1 cellular context compared by ENCODE assay signal in the genomic region with DNA sequence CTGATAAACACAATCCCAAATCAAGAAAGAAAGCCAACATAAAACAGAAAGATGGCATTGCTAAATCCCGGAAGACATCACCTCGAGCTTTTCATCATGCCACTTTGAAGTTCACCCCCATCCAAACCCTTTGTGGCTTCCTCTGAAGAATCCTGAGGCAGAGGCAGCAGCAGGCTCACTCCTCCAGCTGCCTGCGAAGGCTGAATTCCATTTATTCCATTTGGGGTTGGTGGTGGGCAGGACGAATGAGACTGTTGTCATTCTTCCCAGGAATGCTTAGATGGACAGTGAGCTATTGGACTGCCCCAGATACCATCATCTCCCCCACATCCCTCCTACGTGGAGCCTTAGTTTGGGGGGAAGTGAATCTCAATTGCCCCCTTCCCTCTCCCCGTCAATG.
TF ChIP-seq lines count a peak whose summit lies in the region.

No MANE protein-coding gene starts in this region.

TF ChIP-seq in GM23338, 12 proteins besides CTCF, POLR2A, EP300 and RAD21:
- no peak for TF ChIP-seq NANOG (IDR thresholded peaks at IDR 0.05; ENCODE audit: borderline replicate concordance)
- no peak for TF ChIP-seq STAT1 (IDR thresholded peaks at IDR 0.05; ENCODE audit: unreplicated experiment)
- TF ChIP-seq ZNF114 (CRISPR knock-in tag; IDR thresholded peaks at IDR 0.05) = no peak
- TF ChIP-seq, protein P1, sequence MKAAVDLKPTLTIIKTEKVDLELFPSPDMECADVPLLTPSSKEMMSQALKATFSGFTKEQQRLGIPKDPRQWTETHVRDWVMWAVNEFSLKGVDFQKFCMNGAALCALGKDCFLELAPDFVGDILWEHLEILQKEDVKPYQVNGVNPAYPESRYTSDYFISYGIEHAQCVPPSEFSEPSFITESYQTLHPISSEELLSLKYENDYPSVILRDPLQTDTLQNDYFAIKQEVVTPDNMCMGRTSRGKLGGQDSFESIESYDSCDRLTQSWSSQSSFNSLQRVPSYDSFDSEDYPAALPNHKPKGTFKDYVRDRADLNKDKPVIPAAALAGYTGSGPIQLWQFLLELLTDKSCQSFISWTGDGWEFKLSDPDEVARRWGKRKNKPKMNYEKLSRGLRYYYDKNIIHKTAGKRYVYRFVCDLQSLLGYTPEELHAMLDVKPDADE (IDR thresholded peaks at IDR 0.05) = no peak
- TF ChIP-seq CREB1 (CRISPR knock-in tag; IDR thresholded peaks at IDR 0.05; ENCODE audit: low read depth) = no peak
- TF ChIP-seq, protein P2, sequence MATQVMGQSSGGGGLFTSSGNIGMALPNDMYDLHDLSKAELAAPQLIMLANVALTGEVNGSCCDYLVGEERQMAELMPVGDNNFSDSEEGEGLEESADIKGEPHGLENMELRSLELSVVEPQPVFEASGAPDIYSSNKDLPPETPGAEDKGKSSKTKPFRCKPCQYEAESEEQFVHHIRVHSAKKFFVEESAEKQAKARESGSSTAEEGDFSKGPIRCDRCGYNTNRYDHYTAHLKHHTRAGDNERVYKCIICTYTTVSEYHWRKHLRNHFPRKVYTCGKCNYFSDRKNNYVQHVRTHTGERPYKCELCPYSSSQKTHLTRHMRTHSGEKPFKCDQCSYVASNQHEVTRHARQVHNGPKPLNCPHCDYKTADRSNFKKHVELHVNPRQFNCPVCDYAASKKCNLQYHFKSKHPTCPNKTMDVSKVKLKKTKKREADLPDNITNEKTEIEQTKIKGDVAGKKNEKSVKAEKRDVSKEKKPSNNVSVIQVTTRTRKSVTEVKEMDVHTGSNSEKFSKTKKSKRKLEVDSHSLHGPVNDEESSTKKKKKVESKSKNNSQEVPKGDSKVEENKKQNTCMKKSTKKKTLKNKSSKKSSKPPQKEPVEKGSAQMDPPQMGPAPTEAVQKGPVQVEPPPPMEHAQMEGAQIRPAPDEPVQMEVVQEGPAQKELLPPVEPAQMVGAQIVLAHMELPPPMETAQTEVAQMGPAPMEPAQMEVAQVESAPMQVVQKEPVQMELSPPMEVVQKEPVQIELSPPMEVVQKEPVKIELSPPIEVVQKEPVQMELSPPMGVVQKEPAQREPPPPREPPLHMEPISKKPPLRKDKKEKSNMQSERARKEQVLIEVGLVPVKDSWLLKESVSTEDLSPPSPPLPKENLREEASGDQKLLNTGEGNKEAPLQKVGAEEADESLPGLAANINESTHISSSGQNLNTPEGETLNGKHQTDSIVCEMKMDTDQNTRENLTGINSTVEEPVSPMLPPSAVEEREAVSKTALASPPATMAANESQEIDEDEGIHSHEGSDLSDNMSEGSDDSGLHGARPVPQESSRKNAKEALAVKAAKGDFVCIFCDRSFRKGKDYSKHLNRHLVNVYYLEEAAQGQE (IDR thresholded peaks at IDR 0.05; ENCODE audit: unreplicated experiment) = no peak
- TF ChIP-seq POLR2AphosphoS5 (IDR thresholded peaks at IDR 0.05; ENCODE audit: low read depth) = no peak
- TF ChIP-seq ZNF331 (CRISPR knock-in tag; IDR thresholded peaks at IDR 0.05; ENCODE audit: low read depth) = no peak
- no peak for TF ChIP-seq EZH2phosphoT487 (IDR thresholded peaks at IDR 0.05; ENCODE audit: unreplicated experiment)
- TF ChIP-seq, protein P3, sequence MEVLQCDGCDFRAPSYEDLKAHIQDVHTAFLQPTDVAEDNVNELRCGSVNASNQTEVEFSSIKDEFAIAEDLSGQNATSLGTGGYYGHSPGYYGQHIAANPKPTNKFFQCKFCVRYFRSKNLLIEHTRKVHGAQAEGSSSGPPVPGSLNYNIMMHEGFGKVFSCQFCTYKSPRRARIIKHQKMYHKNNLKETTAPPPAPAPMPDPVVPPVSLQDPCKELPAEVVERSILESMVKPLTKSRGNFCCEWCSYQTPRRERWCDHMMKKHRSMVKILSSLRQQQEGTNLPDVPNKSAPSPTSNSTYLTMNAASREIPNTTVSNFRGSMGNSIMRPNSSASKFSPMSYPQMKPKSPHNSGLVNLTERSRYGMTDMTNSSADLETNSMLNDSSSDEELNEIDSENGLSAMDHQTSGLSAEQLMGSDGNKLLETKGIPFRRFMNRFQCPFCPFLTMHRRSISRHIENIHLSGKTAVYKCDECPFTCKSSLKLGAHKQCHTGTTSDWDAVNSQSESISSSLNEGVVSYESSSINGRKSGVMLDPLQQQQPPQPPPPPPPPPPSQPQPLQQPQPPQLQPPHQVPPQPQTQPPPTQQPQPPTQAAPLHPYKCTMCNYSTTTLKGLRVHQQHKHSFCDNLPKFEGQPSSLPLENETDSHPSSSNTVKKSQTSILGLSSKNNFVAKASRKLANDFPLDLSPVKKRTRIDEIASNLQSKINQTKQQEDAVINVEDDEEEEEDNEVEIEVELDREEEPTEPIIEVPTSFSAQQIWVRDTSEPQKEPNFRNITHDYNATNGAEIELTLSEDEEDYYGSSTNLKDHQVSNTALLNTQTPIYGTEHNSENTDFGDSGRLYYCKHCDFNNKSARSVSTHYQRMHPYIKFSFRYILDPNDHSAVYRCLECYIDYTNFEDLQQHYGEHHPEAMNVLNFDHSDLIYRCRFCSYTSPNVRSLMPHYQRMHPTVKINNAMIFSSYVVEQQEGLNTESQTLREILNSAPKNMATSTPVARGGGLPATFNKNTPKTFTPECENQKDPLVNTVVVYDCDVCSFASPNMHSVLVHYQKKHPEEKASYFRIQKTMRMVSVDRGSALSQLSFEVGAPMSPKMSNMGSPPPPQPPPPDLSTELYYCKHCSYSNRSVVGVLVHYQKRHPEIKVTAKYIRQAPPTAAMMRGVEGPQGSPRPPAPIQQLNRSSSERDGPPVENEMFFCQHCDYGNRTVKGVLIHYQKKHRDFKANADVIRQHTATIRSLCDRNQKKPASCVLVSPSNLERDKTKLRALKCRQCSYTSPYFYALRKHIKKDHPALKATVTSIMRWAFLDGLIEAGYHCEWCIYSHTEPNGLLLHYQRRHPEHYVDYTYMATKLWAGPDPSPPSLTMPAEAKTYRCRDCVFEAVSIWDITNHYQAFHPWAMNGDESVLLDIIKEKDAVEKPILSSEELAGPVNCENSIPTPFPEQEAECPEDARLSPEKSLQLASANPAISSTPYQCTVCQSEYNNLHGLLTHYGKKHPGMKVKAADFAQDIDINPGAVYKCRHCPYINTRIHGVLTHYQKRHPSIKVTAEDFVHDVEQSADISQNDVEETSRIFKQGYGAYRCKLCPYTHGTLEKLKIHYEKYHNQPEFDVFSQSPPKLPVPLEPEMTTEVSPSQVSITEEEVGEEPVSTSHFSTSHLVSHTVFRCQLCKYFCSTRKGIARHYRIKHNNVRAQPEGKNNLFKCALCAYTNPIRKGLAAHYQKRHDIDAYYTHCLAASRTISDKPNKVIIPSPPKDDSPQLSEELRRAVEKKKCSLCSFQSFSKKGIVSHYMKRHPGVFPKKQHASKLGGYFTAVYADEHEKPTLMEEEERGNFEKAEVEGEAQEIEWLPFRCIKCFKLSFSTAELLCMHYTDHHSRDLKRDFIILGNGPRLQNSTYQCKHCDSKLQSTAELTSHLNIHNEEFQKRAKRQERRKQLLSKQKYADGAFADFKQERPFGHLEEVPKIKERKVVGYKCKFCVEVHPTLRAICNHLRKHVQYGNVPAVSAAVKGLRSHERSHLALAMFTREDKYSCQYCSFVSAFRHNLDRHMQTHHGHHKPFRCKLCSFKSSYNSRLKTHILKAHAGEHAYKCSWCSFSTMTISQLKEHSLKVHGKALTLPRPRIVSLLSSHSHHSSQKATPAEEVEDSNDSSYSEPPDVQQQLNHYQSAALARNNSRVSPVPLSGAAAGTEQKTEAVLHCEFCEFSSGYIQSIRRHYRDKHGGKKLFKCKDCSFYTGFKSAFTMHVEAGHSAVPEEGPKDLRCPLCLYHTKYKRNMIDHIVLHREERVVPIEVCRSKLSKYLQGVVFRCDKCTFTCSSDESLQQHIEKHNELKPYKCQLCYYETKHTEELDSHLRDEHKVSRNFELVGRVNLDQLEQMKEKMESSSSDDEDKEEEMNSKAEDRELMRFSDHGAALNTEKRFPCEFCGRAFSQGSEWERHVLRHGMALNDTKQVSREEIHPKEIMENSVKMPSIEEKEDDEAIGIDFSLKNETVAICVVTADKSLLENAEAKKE (CRISPR knock-in tag; IDR thresholded peaks at IDR 0.05) = no peak
- no peak for TF ChIP-seq EZH2 (IDR thresholded peaks at IDR 0.05; ENCODE audit: low read depth, unreplicated experiment)
- no peak for TF ChIP-seq JUNB (IDR thresholded peaks at IDR 0.05; ENCODE audit: unreplicated experiment)
